ENCODE assay signal across 23 cellular contexts in the genomic region with DNA sequence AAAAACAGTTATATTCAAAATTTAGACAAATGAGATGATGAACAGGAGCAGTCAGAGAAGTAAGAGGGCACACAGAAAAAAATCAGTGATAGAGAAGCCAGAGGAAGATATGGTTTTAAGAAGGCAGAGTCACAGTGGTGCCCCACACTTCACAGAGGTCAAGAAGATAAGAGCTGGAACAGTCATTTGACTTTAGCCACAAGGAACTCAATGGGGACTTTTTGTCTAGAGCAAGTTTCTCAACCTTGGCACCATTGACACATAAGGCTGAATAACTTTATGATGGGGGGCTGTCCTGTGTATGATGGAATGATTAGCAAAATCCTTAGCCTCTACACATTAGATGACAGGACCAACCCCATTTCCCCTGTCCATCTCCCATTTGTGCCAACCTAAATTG.
DNase-seq lines count a peak whose midpoint lies in the region; ATAC-seq, FAIRE-seq and TF ChIP-seq lines count a peak whose summit lies in the region.
"Had no signal": no experiment of that assay in that cellular context is flagged by ENCODE, and none has a peak within 500 bp of the region (broad histone marks: within the 10 kb centered on the region; RNA-seq: fewer than 3 reads in every experiment).

No MANE protein-coding gene starts in this region.

- H2AFZ ChIP-seq in GM12878 (ENCODE audit: control insufficient read depth, low read depth, low read length): no peak overlapping the region

- CTCF ChIA-PET in GM12878 (lab: Yijun Ruan, JAX): interaction anchor here (1.5 to 1.7 kb wide), 2 partner anchors 14 to 17 kb away, joined by 4 to 5 read pairs; no protein-coding TSS in a partner anchor

- ATAC-seq in GM18909 (IDR thresholded peaks at IDR 0.05; ENCODE audit: poor library complexity, unreplicated experiment) (peak; percentile 73), HG02852 (IDR thresholded peaks at IDR 0.05; ENCODE audit: unreplicated experiment) (peak; percentile 68), GM12878 (peak; percentile 84)
- ATAC-seq: upper lobe of right lung had no signal

- no peak overlapping the region for H3K27ac ChIP-seq in GM12878 (ENCODE audit: control insufficient read depth, insufficient read depth)
- H3K27ac ChIP-seq: sigmoid colon, SJCRH30, upper lobe of right lung had no signal

- SMC1A ChIA-PET in GM12878 (lab: Charles Lee; ENCODE audit: uncharacterized antibody, unreplicated experiment): interaction anchor here (1.0 to 1.9 kb wide), 3 partner anchors 10 to 36 kb away, joined by 4 to 5 read pairs (median 4); no protein-coding TSS in a partner anchor

- no TSS peak for BruUV-seq in GM12878 (replicated peaks; lab: Mats Ljungman, UMichigan)

- H3K9me3 ChIP-seq in GM12878 (replicated peaks; ENCODE audit: control insufficient read depth, insufficient read depth, low read length): no peaks in the 10 kb centered on the region; the same call in 2 of the 3 replicates
- H3K9me3 ChIP-seq: sigmoid colon, SJCRH30, upper lobe of right lung had no signal

- in situ Hi-C loops in GM12878 (cut with MboI): no loop called here

- no peak overlapping the region for H3K4me3 ChIP-seq in GM12878
- H3K4me3 ChIP-seq: sigmoid colon, SJCRH30, upper lobe of right lung had no signal

- peaks cover 7% of the 10 kb centered on the region; the same call in 1 of the 2 replicates for H3K4me1 ChIP-seq in GM12878 (ENCODE audit: control insufficient read depth, insufficient read depth, low read length)
- H3K4me1 ChIP-seq: sigmoid colon, upper lobe of right lung had no signal

- POLR2A ChIA-PET in GM12878 (lab: Charles Lee): interaction anchor here (0.7 kb wide), 1 partner anchor 20 kb away, joined by 7 read pairs; no protein-coding TSS in a partner anchor

- intact Hi-C loops in GM12878 (cut with micrococcal nuclease; ENCODE audit: unreplicated experiment): no loop called here

- FAIRE-seq in GM12891 (lab: Jason Lieb, UNC) (peak; percentile 51), GM12878 (lab: Jason Lieb, UNC) (peak; percentile 57)
- FAIRE-seq: H1 had no signal

- H3K27me3 ChIP-seq in GM12878 (replicated peaks in 1 of 2; ENCODE audit: control insufficient read depth in 2 of 2, insufficient read depth in 2 of 2, low read length in 1 of 2): no peaks in the 10 kb centered on the region
- H3K27me3 ChIP-seq: sigmoid colon, SJCRH30, upper lobe of right lung had no signal

- no peaks in the 10 kb centered on the region for H3K36me3 ChIP-seq in GM12878 (ENCODE audit: control insufficient read depth in 2 of 2, insufficient read depth in 2 of 2, low read length in 1 of 2)
- H3K36me3 ChIP-seq: sigmoid colon, SJCRH30, upper lobe of right lung had no signal

- RAD21 ChIA-PET in GM12878 (lab: Charles Lee; ENCODE audit: unreplicated experiment): interaction anchor here (1.2 kb wide), 1 partner anchor 76 kb away, joined by 3 read pairs; no protein-coding TSS in a partner anchor

- no peaks in the 10 kb centered on the region for H3K79me2 ChIP-seq in GM12878 (ENCODE audit: control insufficient read depth, insufficient read depth, low read length)

- TF ChIP-seq EP300 in GM12878 (IDR thresholded peaks at IDR 0.05; ENCODE audit: borderline replicate concordance in 1 of 2, control insufficient read depth in 1 of 2, low read depth in 2 of 2, low read length in 2 of 2): no peak

- TF ChIP-seq POLR2A in GM12891 (IDR thresholded peaks at IDR 0.05; ENCODE audit: low read depth, low read length) (no peak), GM12878 (IDR thresholded peaks at IDR 0.05; ENCODE audit: low read depth, low read length) (no peak)

- no peak for TF ChIP-seq RAD21 in GM12878 (IDR thresholded peaks at IDR 0.05; ENCODE audit: insufficient read depth, low read depth, low read length)

- no peak for DNase-seq in GM12891 (ENCODE audit: insufficient read length, low spot score)
- no peak for DNase-seq in GM12878 (ENCODE audit: low read depth, low spot score)
- DNase-seq in NCI-H2107 treated with DMSO at 0.1 percent for 48 hours (lab: John Stamatoyannopoulos, UW; ENCODE audit: unreplicated experiment): no peak
- DNase-seq in iPS-NIHi11 (ENCODE audit: low spot score): no peak
- no peak for DNase-seq in stimulated activated CD4-positive, alpha-beta T cell treated with anti-CD3 and anti-CD28 coated beads, Interleukin-4, amount 100 ng/mL, for 24 hours
- no peak for DNase-seq in NCI-H146 (lab: John Stamatoyannopoulos, UW)
- DNase-seq: activated CD4-positive, alpha-beta T cell treated with anti-CD3 and anti-CD28 coated beads, Interleukin-2, amount 50 U/mL, for 1 hour; activated T-cell treated with anti-CD3 and anti-CD28 coated beads, Interleukin-2, amount 50 U/mL, for 1 hour; caudate nucleus; CD4-positive, alpha-beta memory T cell; foreskin fibroblast; Kasumi-1; left cardiac atrium; NCI-H1694; nucleus accumbens; sigmoid colon; SJCRH30; stimulated activated CD4-positive, alpha-beta T cell treated with anti-CD3 and anti-CD28 coated beads, Interleukin-4, amount 100 ng/mL, for 4 hours; T1000; upper lobe of right lung had no signal

- no peak overlapping the region for H3K9ac ChIP-seq in GM12878 (ENCODE audit: control insufficient read depth, insufficient read depth, low read length)

- H4K20me1 ChIP-seq in GM12878 (ENCODE audit: control insufficient read depth, insufficient read depth): no peaks in the 10 kb centered on the region

- H3K4me2 ChIP-seq in GM12878 (ENCODE audit: control insufficient read depth, insufficient read depth): no peak overlapping the region

- no peak for TF ChIP-seq CTCF in GM12878 (IDR thresholded peaks at IDR 0.05 in 2 of 3, conservative IDR thresholded peaks at IDR 0.05 in 1 of 3; ENCODE audit: control insufficient read depth in 2 of 3, extremely low read depth in 1 of 3, insufficient read depth in 1 of 3, low read depth in 3 of 3, low read length in 3 of 3)

TF ChIP-seq in GM12891, 5 proteins besides CTCF, POLR2A, EP300 and RAD21:
- no peak for TF ChIP-seq PAX5 (IDR thresholded peaks at IDR 0.05; ENCODE audit: insufficient read depth, low read length, severe bottlenecking)
- TF ChIP-seq POU2F2 (IDR thresholded peaks at IDR 0.05; ENCODE audit: low read depth, low read length): no peak
- no peak for TF ChIP-seq POLR2AphosphoS5 (IDR thresholded peaks at IDR 0.05; ENCODE audit: low read depth, low read length)
- no peak for TF ChIP-seq SPI1 (IDR thresholded peaks at IDR 0.05; ENCODE audit: low read depth, low read length)
- TF ChIP-seq TAF1 (IDR thresholded peaks at IDR 0.05; ENCODE audit: low read depth, low read length): no peak

TF ChIP-seq in GM12878, 131 proteins besides CTCF, POLR2A, EP300 and RAD21 (continues in another document):
- TF ChIP-seq SP1 (IDR thresholded peaks at IDR 0.05; ENCODE audit: low read depth, low read length): no peak
- TF ChIP-seq RB1 (IDR thresholded peaks at IDR 0.05; ENCODE audit: borderline replicate concordance): no peak
- peak; percentile 78 for TF ChIP-seq NR2F1 (conservative IDR thresholded peaks at IDR 0.05)
- no peak for TF ChIP-seq SIN3A (IDR thresholded peaks at IDR 0.05; ENCODE audit: low read depth, low read length)
- no peak for TF ChIP-seq JUNB (IDR thresholded peaks at IDR 0.05)
- TF ChIP-seq RUNX3 (IDR thresholded peaks at IDR 0.05; ENCODE audit: low read length): peak; percentile 48
- TF ChIP-seq TBL1XR1 (IDR thresholded peaks at IDR 0.05; ENCODE audit: low read depth, low read length): no peak
- TF ChIP-seq, protein P1, sequence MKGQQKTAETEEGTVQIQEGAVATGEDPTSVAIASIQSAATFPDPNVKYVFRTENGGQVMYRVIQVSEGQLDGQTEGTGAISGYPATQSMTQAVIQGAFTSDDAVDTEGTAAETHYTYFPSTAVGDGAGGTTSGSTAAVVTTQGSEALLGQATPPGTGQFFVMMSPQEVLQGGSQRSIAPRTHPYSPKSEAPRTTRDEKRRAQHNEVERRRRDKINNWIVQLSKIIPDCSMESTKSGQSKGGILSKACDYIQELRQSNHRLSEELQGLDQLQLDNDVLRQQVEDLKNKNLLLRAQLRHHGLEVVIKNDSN (IDR thresholded peaks at IDR 0.05; ENCODE audit: borderline replicate concordance, extremely low read length, insufficient read depth, low read depth, low read length): no peak
- 0 out of 2 replicates have a peak, but pooled peaks have one; percentile 8 for TF ChIP-seq EED (IDR thresholded peaks at IDR 0.05; ENCODE audit: low read depth)
- no peak for TF ChIP-seq RCOR1 (conservative IDR thresholded peaks at IDR 0.05; ENCODE audit: low read depth, low read length)
- TF ChIP-seq KAT2A (conservative IDR thresholded peaks at IDR 0.05; ENCODE audit: control insufficient read depth, low read depth, low read length): no peak
- TF ChIP-seq YBX1 (IDR thresholded peaks at IDR 0.05): no peak
- TF ChIP-seq, protein P2, sequence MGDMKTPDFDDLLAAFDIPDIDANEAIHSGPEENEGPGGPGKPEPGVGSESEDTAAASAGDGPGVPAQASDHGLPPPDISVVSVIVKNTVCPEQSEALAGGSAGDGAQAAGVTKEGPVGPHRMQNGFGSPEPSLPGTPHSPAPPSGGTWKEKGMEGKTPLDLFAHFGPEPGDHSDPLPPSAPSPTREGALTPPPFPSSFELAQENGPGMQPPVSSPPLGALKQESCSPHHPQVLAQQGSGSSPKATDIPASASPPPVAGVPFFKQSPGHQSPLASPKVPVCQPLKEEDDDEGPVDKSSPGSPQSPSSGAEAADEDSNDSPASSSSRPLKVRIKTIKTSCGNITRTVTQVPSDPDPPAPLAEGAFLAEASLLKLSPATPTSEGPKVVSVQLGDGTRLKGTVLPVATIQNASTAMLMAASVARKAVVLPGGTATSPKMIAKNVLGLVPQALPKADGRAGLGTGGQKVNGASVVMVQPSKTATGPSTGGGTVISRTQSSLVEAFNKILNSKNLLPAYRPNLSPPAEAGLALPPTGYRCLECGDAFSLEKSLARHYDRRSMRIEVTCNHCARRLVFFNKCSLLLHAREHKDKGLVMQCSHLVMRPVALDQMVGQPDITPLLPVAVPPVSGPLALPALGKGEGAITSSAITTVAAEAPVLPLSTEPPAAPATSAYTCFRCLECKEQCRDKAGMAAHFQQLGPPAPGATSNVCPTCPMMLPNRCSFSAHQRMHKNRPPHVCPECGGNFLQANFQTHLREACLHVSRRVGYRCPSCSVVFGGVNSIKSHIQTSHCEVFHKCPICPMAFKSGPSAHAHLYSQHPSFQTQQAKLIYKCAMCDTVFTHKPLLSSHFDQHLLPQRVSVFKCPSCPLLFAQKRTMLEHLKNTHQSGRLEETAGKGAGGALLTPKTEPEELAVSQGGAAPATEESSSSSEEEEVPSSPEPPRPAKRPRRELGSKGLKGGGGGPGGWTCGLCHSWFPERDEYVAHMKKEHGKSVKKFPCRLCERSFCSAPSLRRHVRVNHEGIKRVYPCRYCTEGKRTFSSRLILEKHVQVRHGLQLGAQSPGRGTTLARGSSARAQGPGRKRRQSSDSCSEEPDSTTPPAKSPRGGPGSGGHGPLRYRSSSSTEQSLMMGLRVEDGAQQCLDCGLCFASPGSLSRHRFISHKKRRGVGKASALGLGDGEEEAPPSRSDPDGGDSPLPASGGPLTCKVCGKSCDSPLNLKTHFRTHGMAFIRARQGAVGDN (IDR thresholded peaks at IDR 0.05): peak; percentile 46; the same call in 1 of the 2 replicates
